Comparison of ENCODE assay signal across 9 cellular contexts in genomic region chr12:34033628-34034296, GRCh38. TPM values are rescaled to one million over a fixed set of nuclear protein-coding genes. Genes with fewer than 3 reads are reported as not detected.
DNase-seq lines count a peak whose midpoint lies in the region; ATAC-seq and TF ChIP-seq lines count a peak whose summit lies in the region.
"Had no signal": no experiment of that assay in that cellular context is flagged by ENCODE, and none has a peak within 500 bp of the region (broad histone marks: within the 10 kb centered on the region; RNA-seq: fewer than 3 reads in every experiment).

No MANE protein-coding gene starts in this region.

- peak; percentile 32; the same call in 2 of the 3 replicates for TF ChIP-seq CTCF in GM12872 (IDR thresholded peaks at IDR 0.05; ENCODE audit: insufficient read depth, low read depth, low read length)
- peak; percentile 28; the same call in 1 of the 2 replicates for TF ChIP-seq CTCF in Panc1 (IDR thresholded peaks at IDR 0.05)
- TF ChIP-seq CTCF in fibroblast of the aortic adventitia (IDR thresholded peaks at IDR 0.05; ENCODE audit: insufficient read depth, low read length): peak; percentile 60
- TF ChIP-seq CTCF in upper lobe of right lung (IDR thresholded peaks at IDR 0.05): peak; percentile 68

- H3K27ac ChIP-seq in Panc1 (ENCODE audit: low read length): no peak overlapping the region
- no peak overlapping the region for H3K27ac ChIP-seq in upper lobe of right lung

- no TSS peak for BruUV-seq in Panc1 (replicated peaks; lab: Mats Ljungman, UMichigan)

- H3K4me3 ChIP-seq in Panc1 (ENCODE audit: low read depth in 2 of 2, low read length in 2 of 2): no peak overlapping the region
- H3K4me3 ChIP-seq in fibroblast of the aortic adventitia (ENCODE audit: low read depth, low read length): no peak overlapping the region
- no peak overlapping the region for H3K4me3 ChIP-seq in upper lobe of right lung

- in situ Hi-C loops in Panc1 (cut with HindIII; ENCODE audit: low pct_unique_long_range_greater_than_20kb, low sequenced_read_pairs): no loop called here

- H3K36me3 ChIP-seq in Panc1 (ENCODE audit: control insufficient read depth, insufficient read depth, low read length) (no peaks in the 10 kb centered on the region), upper lobe of right lung (no peaks in the 10 kb centered on the region)

- no peaks in the 10 kb centered on the region for H3K27me3 ChIP-seq in Panc1 (ENCODE audit: control insufficient read depth, insufficient read depth, low read length)
- no peaks in the 10 kb centered on the region for H3K27me3 ChIP-seq in upper lobe of right lung

- POLR2A ChIA-PET in Panc1 (lab: Charles Lee): no interaction called here

- H3K4me1 ChIP-seq in Panc1 (ENCODE audit: control insufficient read depth, insufficient read depth, low read length) (no peaks in the 10 kb centered on the region), upper lobe of right lung (no peaks in the 10 kb centered on the region)

- CTCF ChIA-PET in Panc1 (lab: Charles Lee): interaction anchor here (0.6 to 1.1 kb wide), 2 partner anchors 165 to 1278 kb away, joined by 3 read pairs; partner anchors contain the start of gene YARS2

- DNase-seq in A172 (ENCODE audit: low spot score) (peak; percentile 14), Panc1 (ENCODE audit: low read depth, low spot score) (no peak), fibroblast of the aortic adventitia (ENCODE audit: low read depth) (peak; percentile 56), upper lobe of right lung (no peak), retina (no peak)
- DNase-seq in activated CD4-positive, alpha-beta T cell treated with anti-CD3 and anti-CD28 coated beads, Interleukin-2, amount 50 U/mL, for 4 hours: no peak
- DNase-seq: activated naive CD8-positive, alpha-beta T cell treated with anti-CD3 and anti-CD28 coated beads, Interleukin-2, amount 10 ng/mL, durations not matched to agents 7 days and 5 days had no signal

- intact Hi-C loops in Panc1 (cut with micrococcal nuclease; ENCODE audit: unreplicated experiment): loop anchor here (5.0 kb wide), 2 partner anchors 184 to 259 kb away; no protein-coding TSS in a partner anchor
- intact Hi-C loops in upper lobe of right lung (cut with DNase I): no loop called here

- no peaks in the 10 kb centered on the region for H3K9me3 ChIP-seq in Panc1 (ENCODE audit: control insufficient read depth, insufficient read depth, low read depth, low read length)
- no peaks in the 10 kb centered on the region for H3K9me3 ChIP-seq in upper lobe of right lung

- ATAC-seq in Panc1 (no peak), upper lobe of right lung (no peak), HG02678 (IDR thresholded peaks at IDR 0.05; ENCODE audit: unreplicated experiment) (no peak)

RNA-seq across cellular contexts. Expression of gene ALG10, which starts 11.5 kb away (rescaled TPM):
- 8.4 and 10.9 TPM in 2 replicates for total RNA-seq in A172 (2014; rRNA removed; shearing (Covaris generic))
- total RNA-seq in Panc1 (2021; ENCODE audit: unreplicated experiment): 10.3 TPM
- polyA plus RNA-seq in Panc1 (2012; ENCODE audit: insufficient read length): 2.4 TPM
- 2.0 and 16.8 TPM in 2 replicates for total RNA-seq in fibroblast of the aortic adventitia (ENCODE audit: low replicate concordance)
- total RNA-seq in upper lobe of right lung: 10.1 TPM

Comparison
In these comparisons a context has a peak if more than half of its experiments do, and no peak if none do; other contexts are left out.
1. DNase-seq: peak in A172 (single experiment) and fibroblast of the aortic adventitia (single experiment); none in Panc1 (single experiment), upper lobe of right lung (single experiment), retina (single experiment) and activated CD4-positive, alpha-beta T cell treated with anti-CD3 and anti-CD28 coated beads, Interleukin-2, amount 50 U/mL, for 4 hours (0 of 2).
2. Peak in every context shown above with its lines, with median percentiles within 50 percentile points of each other: CTCF ChIP-seq.